In genomic region chr9:126321742-126322141, GRCh38 we compare ENCODE assay signal across 10 cellular contexts.
"Had no signal": no experiment of that assay in that cellular context is flagged by ENCODE, and none has a peak within 500 bp of the region (broad histone marks: within the 10 kb centered on the region; RNA-seq: fewer than 3 reads in every experiment).

No MANE protein-coding gene starts in this region.

- H3K27ac Mint-ChIP-seq: GM23338, H9, HFFc6, IgD-negative memory B cell had no signal

- H3K4me2 ChIP-seq: GM23338 had no signal

- H3K27ac ChIP-seq: HL-60 had no signal

- DNase-seq: H9, HCEC 1CT, HFFc6, KBM-7 had no signal

- H3K4me3 Mint-ChIP-seq: GM23338, H9, HFFc6, IgD-negative memory B cell had no signal

- FAIRE-seq: H1, H54, HepG2 had no signal

- H3K4me3 ChIP-seq: GM23338 had no signal

- ATAC-seq: GM23338, HepG2 had no signal
